ENCODE assay signal across 15 cellular contexts in genomic region chr1:20029178-20029912, GRCh38. TPM values are rescaled to one million over a fixed set of nuclear protein-coding genes. Genes with fewer than 3 reads are reported as not detected.
DNase-seq lines count a peak whose midpoint lies in the region; ATAC-seq and TF ChIP-seq lines count a peak whose summit lies in the region.
"Had no signal": no experiment of that assay in that cellular context is flagged by ENCODE, and none has a peak within 500 bp of the region (broad histone marks: within the 10 kb centered on the region; RNA-seq: fewer than 3 reads in every experiment).

No MANE protein-coding gene starts in this region.

- H3K27ac ChIP-seq in coronary artery = peak overlapping the region; percentile 28 to 87
- H3K27ac ChIP-seq in left ventricle myocardium inferior (replicated peaks) = peak overlapping the region; percentile 93
- peak overlapping the region; percentile 23 for H3K27ac ChIP-seq in smooth muscle cell (ENCODE audit: low read depth)

- no peaks in the 10 kb centered on the region for H3K79me2 ChIP-seq in smooth muscle cell (ENCODE audit: low read depth)

- ATAC-seq in sciatic nerve (no peak), HG03025 (IDR thresholded peaks at IDR 0.05; ENCODE audit: low FRiP score, unreplicated experiment) (no peak)

- peaks cover 16% of the 10 kb centered on the region for H3K4me1 ChIP-seq in left ventricle myocardium inferior
- H3K4me1 ChIP-seq in smooth muscle cell (ENCODE audit: low read depth) = no peaks in the 10 kb centered on the region

- intact Hi-C loops in left ventricle myocardium inferior (cut with micrococcal nuclease) = no loop called here
- intact Hi-C loops in sciatic nerve (cut with DNase I) = no loop called here

- H3K4me3 ChIP-seq in coronary artery (peak overlapping the region; percentile 69), left ventricle myocardium inferior (peak overlapping the region; percentile 69), smooth muscle cell (peak overlapping the region; percentile 26)
- H3K4me3 ChIP-seq: MG63 had no signal

- no peaks in the 10 kb centered on the region for H4K20me1 ChIP-seq in smooth muscle cell (ENCODE audit: low read depth)

- no peak overlapping the region for H3K4me2 ChIP-seq in smooth muscle cell

- H3K9me3 ChIP-seq in left ventricle myocardium inferior (replicated peaks) (peaks cover 6% of the 10 kb centered on the region), smooth muscle cell (replicated peaks; ENCODE audit: low read depth) (no peaks in the 10 kb centered on the region)
- H3K9me3 ChIP-seq: MG63 had no signal

- H2AFZ ChIP-seq in smooth muscle cell (ENCODE audit: low read depth) = no peak overlapping the region

- peaks cover 11% of the 10 kb centered on the region for H3K27me3 ChIP-seq in left ventricle myocardium inferior (ENCODE audit: low read depth)
- no peaks in the 10 kb centered on the region for H3K27me3 ChIP-seq in smooth muscle cell (ENCODE audit: low read depth)

- WGBS in smooth muscle cell (ENCODE audit: low lambda C conversion rate) = 82% methylated on average over 20 of the region's 20 CpGs

- no peak overlapping the region for H3K9ac ChIP-seq in smooth muscle cell (ENCODE audit: low read depth)

- peak; percentile 29 for DNase-seq in RPMI7951 (ENCODE audit: low read depth)
- DNase-seq in coronary artery (ENCODE audit: low spot score) = no peak
- DNase-seq in left ventricle myocardium inferior = peak; percentile 50
- no peak for DNase-seq in smooth muscle cell (lab: John Stamatoyannopoulos, UW; ENCODE audit: unreplicated experiment)
- DNase-seq in effector CD8-positive, alpha-beta T cell (lab: John Stamatoyannopoulos, UW) = no peak
- DNase-seq in sciatic nerve (ENCODE audit: low spot score) = no peak
- DNase-seq: C1 segment of cervical spinal cord, COR-L47, MG63, NCI-H1105, NCI-H1694 treated with DMSO at 0.1 percent for 48 hours, NCI-H526 treated with DMSO at 0.1 percent for 48 hours had no signal

- peaks cover 2% of the 10 kb centered on the region for H3F3A ChIP-seq in smooth muscle cell (ENCODE audit: low read depth)

- no peak for TF ChIP-seq CTCF in coronary artery (IDR thresholded peaks at IDR 0.05)
- TF ChIP-seq CTCF in left ventricle myocardium inferior (IDR thresholded peaks at IDR 0.05; ENCODE audit: borderline replicate concordance) = no peak
- no peak for TF ChIP-seq CTCF in smooth muscle cell (IDR thresholded peaks at IDR 0.05; ENCODE audit: borderline replicate concordance, insufficient read depth, poor library complexity, severe bottlenecking)

- H3K36me3 ChIP-seq in left ventricle myocardium inferior = no peaks in the 10 kb centered on the region
- no peaks in the 10 kb centered on the region for H3K36me3 ChIP-seq in smooth muscle cell (ENCODE audit: low read depth)
- H3K36me3 ChIP-seq: MG63 had no signal

RNA-seq across cellular contexts. Expression of gene PLA2G5, which starts 40.6 kb away (rescaled TPM):
- total RNA-seq in RPMI7951 (2014; rRNA removed; shearing (Covaris generic)) = not detected in 2 replicates
- 51.4 TPM for total RNA-seq in left ventricle myocardium inferior
- 0.22 TPM in 2 replicates for total RNA-seq in smooth muscle cell
- polyA plus RNA-seq in smooth muscle cell = 0.64 TPM in 1 of 2 replicates, not detected in the other
- 1.3 TPM for total RNA-seq in sciatic nerve
- total RNA-seq: A673, H1 had no signal

RNA-seq across cellular contexts. Expression of gene PLA2G2A, which starts 49.9 kb away (rescaled TPM):
- not detected in 2 replicates for total RNA-seq in RPMI7951 (2014; rRNA removed; shearing (Covaris generic))
- total RNA-seq in left ventricle myocardium inferior = 69.0 TPM
- total RNA-seq in smooth muscle cell = 25.5 and 26.3 TPM in 2 replicates
- 102 and 163 TPM in 2 replicates for polyA plus RNA-seq in smooth muscle cell
- total RNA-seq in sciatic nerve = 494 TPM
- total RNA-seq: A673 had no signal

Comparison
In these comparisons a context has a peak if more than half of its experiments do, and no peak if none do; other contexts are left out.
1. DNase-seq: peak in RPMI7951 (single experiment) and left ventricle myocardium inferior (single experiment); none in coronary artery (single experiment), smooth muscle cell (single experiment), effector CD8-positive, alpha-beta T cell (single experiment) and sciatic nerve (single experiment).
2. H3K27ac ChIP-seq: peak in every context shown above with its lines; median percentile 93 in left ventricle myocardium inferior; 58 in coronary artery; 23 in smooth muscle cell.
3. RNA of gene PLA2G5, which starts 40.6 kb away (total RNA-seq): 51.4 TPM in left ventricle myocardium inferior (single experiment); 1.3 TPM in sciatic nerve (single experiment), 0.22 TPM in smooth muscle cell and not detected in RPMI7951; every median in the first group is over 10 times any median in the second.
4. RNA of gene PLA2G2A, which starts 49.9 kb away (total RNA-seq): 494 TPM in sciatic nerve (single experiment), 69.0 TPM in left ventricle myocardium inferior (single experiment) and 25.5 to 26.3 TPM in smooth muscle cell; not detected in RPMI7951; every median in the first group is over 10 times any median in the second.
5. Peak in every context shown above with its lines, with median percentiles within 50 percentile points of each other: H3K4me3 ChIP-seq.